17 cellular contexts compared by ENCODE assay signal in the genomic region with DNA sequence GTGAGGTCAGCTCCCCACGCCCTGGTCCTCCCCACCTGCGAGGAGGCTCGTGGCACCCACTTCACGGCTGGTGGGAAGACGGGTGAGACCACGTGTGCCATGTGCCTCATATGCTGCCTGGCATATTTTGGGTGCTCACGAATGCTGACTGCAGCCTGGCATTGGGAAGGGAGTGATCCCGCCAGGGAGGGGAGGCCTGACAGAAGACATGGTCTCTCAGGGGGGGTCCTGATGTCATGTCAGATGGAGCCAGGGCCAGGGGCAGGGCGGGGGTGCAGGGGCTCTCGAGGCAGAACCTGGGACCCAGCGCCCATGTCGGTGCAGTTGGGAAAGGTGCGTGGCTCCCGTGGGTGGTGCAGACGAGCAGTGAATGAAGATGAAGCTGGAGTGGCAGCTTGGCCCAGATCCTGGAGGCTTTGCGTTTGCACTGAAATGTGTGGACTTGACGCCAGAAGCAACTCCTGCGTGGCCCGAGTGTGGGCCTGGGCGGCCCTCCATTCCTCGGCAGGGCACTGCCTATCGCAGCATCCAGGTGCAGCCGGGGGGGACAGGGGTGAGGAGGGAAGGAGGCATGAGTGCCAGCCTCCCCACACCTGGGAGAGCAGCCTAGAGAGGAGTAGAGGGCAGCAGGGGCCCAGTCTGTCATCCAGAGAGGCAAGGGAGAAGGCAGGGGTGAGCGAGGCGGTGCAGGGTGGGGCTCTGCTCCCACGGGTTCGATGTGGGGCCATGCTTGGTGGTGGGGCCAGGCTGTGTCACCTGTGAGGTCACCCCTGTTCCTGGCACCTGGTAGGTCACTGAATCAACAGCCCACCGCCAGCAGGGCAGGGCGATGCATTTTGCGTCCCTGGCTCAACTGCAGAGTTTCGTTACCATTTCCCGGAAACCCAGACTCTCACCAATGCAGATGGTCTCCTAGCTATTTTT.
DNase-seq lines count a peak whose midpoint lies in the region; ATAC-seq and TF ChIP-seq lines count a peak whose summit lies in the region.
"Had no signal": no experiment of that assay in that cellular context is flagged by ENCODE, and none has a peak within 500 bp of the region (broad histone marks: within the 10 kb centered on the region; RNA-seq: fewer than 3 reads in every experiment).

No MANE protein-coding gene starts in this region.

- CTCF ChIA-PET in activated CD4-positive, alpha-beta T cell treated with anti-CD3 and anti-CD28 coated beads, Interleukin-2, amount 10 ng/mL, durations not matched to agents 7 days and 5 days (lab: Charles Lee) = no interaction called here

- intact Hi-C loops in cardiac septum (cut with DNase I) (no loop called here), left ventricle myocardium superior (cut with micrococcal nuclease) (no loop called here), head of caudate nucleus (cut with DNase I) (no loop called here), sigmoid colon (cut with DNase I) (no loop called here)

- H3K4me1 Mint-ChIP-seq in neural progenitor cell = peaks cover 22% of the 10 kb centered on the region
- no peaks in the 10 kb centered on the region for H3K4me1 Mint-ChIP-seq in activated CD4-positive, alpha-beta T cell treated with anti-CD3 and anti-CD28 coated beads, Interleukin-2, amount 10 ng/mL, durations not matched to agents 7 days and 5 days
- H3K4me1 Mint-ChIP-seq: B cell had no signal

- peak overlapping the region; percentile 42 for H3K27ac Mint-ChIP-seq in neural progenitor cell
- H3K27ac Mint-ChIP-seq in activated CD4-positive, alpha-beta T cell treated with anti-CD3 and anti-CD28 coated beads, Interleukin-2, amount 10 ng/mL, durations not matched to agents 7 days and 5 days = no peak overlapping the region
- H3K27ac Mint-ChIP-seq: B cell; CD8-positive, alpha-beta T cell; HFFc6 had no signal

- POLR2A ChIA-PET in activated CD4-positive, alpha-beta T cell treated with anti-CD3 and anti-CD28 coated beads, Interleukin-2, amount 10 ng/mL, durations not matched to agents 7 days and 5 days (lab: Charles Lee) = no interaction called here

- 83 to 91% methylated on average over 32 of the region's 32 CpGs for WGBS in sigmoid colon, 2 donors

- H3K4me1 ChIP-seq in neural progenitor cell (no peaks in the 10 kb centered on the region), sigmoid colon (no peaks in the 10 kb centered on the region)
- H3K4me1 ChIP-seq: BLaER1 treated with 17β-estradiol and CSF1 and Interleukin-3, amounts not matched to agents 10 nM and 100 nM had no signal

- no peak overlapping the region for H3K4me3 ChIP-seq in neural progenitor cell
- no peak overlapping the region for H3K4me3 ChIP-seq in sigmoid colon
- H3K4me3 ChIP-seq: BLaER1 treated with 17β-estradiol and CSF1 and Interleukin-3, amounts not matched to agents 10 nM and 100 nM; GM12878 had no signal

- no peak for TF ChIP-seq CTCF in neural progenitor cell (IDR thresholded peaks at IDR 0.05)
- no peak for TF ChIP-seq CTCF in sigmoid colon (IDR thresholded peaks at IDR 0.05)

- no peak overlapping the region for H2AFZ ChIP-seq in neural progenitor cell (replicated peaks)

- in situ Hi-C loops in G401 (cut with HindIII; ENCODE audit: low sequenced_read_pairs) = no loop called here

- no peak overlapping the region for H3K4me2 ChIP-seq in neural progenitor cell
- H3K4me2 ChIP-seq: BLaER1 treated with 17β-estradiol and CSF1 and Interleukin-3, amounts not matched to agents 10 nM and 100 nM had no signal

- no peak overlapping the region for H3K4me3 Mint-ChIP-seq in neural progenitor cell
- H3K4me3 Mint-ChIP-seq in activated CD4-positive, alpha-beta T cell treated with anti-CD3 and anti-CD28 coated beads, Interleukin-2, amount 10 ng/mL, durations not matched to agents 7 days and 5 days = no peak overlapping the region
- H3K4me3 Mint-ChIP-seq: B cell; CD8-positive, alpha-beta T cell; HFFc6 had no signal

- H3F3A ChIP-seq in neural progenitor cell (ENCODE audit: low read depth) = no peaks in the 10 kb centered on the region

- no peaks in the 10 kb centered on the region for H4K20me1 ChIP-seq in neural progenitor cell (ENCODE audit: low read depth)
- H4K20me1 ChIP-seq: BLaER1 treated with 17β-estradiol and CSF1 and Interleukin-3, amounts not matched to agents 10 nM and 100 nM had no signal

- no peak for TF ChIP-seq POLR2A in sigmoid colon (IDR thresholded peaks at IDR 0.05)

- H3K9ac ChIP-seq in neural progenitor cell = no peak overlapping the region
- H3K9ac ChIP-seq: BLaER1 treated with 17β-estradiol and CSF1 and Interleukin-3, amounts not matched to agents 10 nM and 100 nM had no signal

- peaks cover 41% of the 10 kb centered on the region for H3K27me3 ChIP-seq in neural progenitor cell
- H3K27me3 ChIP-seq in sigmoid colon = no peaks in the 10 kb centered on the region

- no peaks in the 10 kb centered on the region for H3K9me3 Mint-ChIP-seq in neural progenitor cell
- no peaks in the 10 kb centered on the region for H3K9me3 Mint-ChIP-seq in activated CD4-positive, alpha-beta T cell treated with anti-CD3 and anti-CD28 coated beads, Interleukin-2, amount 10 ng/mL, durations not matched to agents 7 days and 5 days
- H3K9me3 Mint-ChIP-seq: CD8-positive, alpha-beta T cell had no signal

- peaks cover 11% of the 10 kb centered on the region for H3K27me3 Mint-ChIP-seq in neural progenitor cell (ENCODE audit: insufficient read depth, low read depth)
- H3K27me3 Mint-ChIP-seq in activated CD4-positive, alpha-beta T cell treated with anti-CD3 and anti-CD28 coated beads, Interleukin-2, amount 10 ng/mL, durations not matched to agents 7 days and 5 days = peaks cover 3% of the 10 kb centered on the region
- H3K27me3 Mint-ChIP-seq: B cell had no signal

- H3K36me3 ChIP-seq in neural progenitor cell = no peaks in the 10 kb centered on the region
- H3K36me3 ChIP-seq in sigmoid colon = no peaks in the 10 kb centered on the region
- H3K36me3 ChIP-seq: BLaER1 treated with 17β-estradiol and CSF1 and Interleukin-3, amounts not matched to agents 10 nM and 100 nM had no signal

- no peak overlapping the region for H3K27ac ChIP-seq in neural progenitor cell
- H3K27ac ChIP-seq in sigmoid colon = no peak overlapping the region
- H3K27ac ChIP-seq: BLaER1 treated with 17β-estradiol and CSF1 and Interleukin-3, amounts not matched to agents 10 nM and 100 nM had no signal

- TF ChIP-seq EP300 in sigmoid colon (IDR thresholded peaks at IDR 0.05) = no peak

- DNase-seq in cardiac septum (ENCODE audit: low spot score) (peak; percentile 72), left ventricle myocardium superior (no peak), head of caudate nucleus (peak in 39 of 42 donors; percentile 11 to 83 (median 54)), neural progenitor cell (ENCODE audit: low spot score) (no peak), sigmoid colon (peak; percentile 53), G401 (ENCODE audit: low spot score) (no peak)
- DNase-seq in activated CD4-positive, alpha-beta T cell treated with anti-CD3 and anti-CD28 coated beads, Interleukin-2, amount 10 ng/mL, durations not matched to agents 7 days and 5 days = no peak
- DNase-seq: Calu3; CD8-positive, alpha-beta T cell; DMS79 treated with DMSO at 0.1 percent for 48 hours; GOT3; HFFc6 had no signal

- H3K36me3 Mint-ChIP-seq in neural progenitor cell = no peaks in the 10 kb centered on the region
- no peaks in the 10 kb centered on the region for H3K36me3 Mint-ChIP-seq in activated CD4-positive, alpha-beta T cell treated with anti-CD3 and anti-CD28 coated beads, Interleukin-2, amount 10 ng/mL, durations not matched to agents 7 days and 5 days (ENCODE audit: low read depth)
- H3K36me3 Mint-ChIP-seq: CD8-positive, alpha-beta T cell had no signal

- ATAC-seq in left ventricle myocardium superior (no peak), HG03571 (IDR thresholded peaks at IDR 0.05; ENCODE audit: unreplicated experiment) (no peak)
- ATAC-seq: CD8-positive, alpha-beta T cell; GM12878; HCT116 had no signal

- H3K79me2 ChIP-seq in neural progenitor cell (ENCODE audit: low read depth) = no peaks in the 10 kb centered on the region

- H3K9me3 ChIP-seq in neural progenitor cell (ENCODE audit: low read depth) = no peaks in the 10 kb centered on the region
- H3K9me3 ChIP-seq in sigmoid colon = no peaks in the 10 kb centered on the region
- H3K9me3 ChIP-seq: BLaER1 treated with 17β-estradiol and CSF1 and Interleukin-3, amounts not matched to agents 10 nM and 100 nM had no signal

Comparison
In these comparisons a context has a peak if more than half of its experiments do, and no peak if none do; other contexts are left out.
1. DNase-seq: peak in cardiac septum (single experiment), head of caudate nucleus (39 of 42) and sigmoid colon (single experiment); none in left ventricle myocardium superior (single experiment), neural progenitor cell (single experiment), G401 (single experiment) and activated CD4-positive, alpha-beta T cell treated with anti-CD3 and anti-CD28 coated beads, Interleukin-2, amount 10 ng/mL, durations not matched to agents 7 days and 5 days (single experiment).